In the genomic region with DNA sequence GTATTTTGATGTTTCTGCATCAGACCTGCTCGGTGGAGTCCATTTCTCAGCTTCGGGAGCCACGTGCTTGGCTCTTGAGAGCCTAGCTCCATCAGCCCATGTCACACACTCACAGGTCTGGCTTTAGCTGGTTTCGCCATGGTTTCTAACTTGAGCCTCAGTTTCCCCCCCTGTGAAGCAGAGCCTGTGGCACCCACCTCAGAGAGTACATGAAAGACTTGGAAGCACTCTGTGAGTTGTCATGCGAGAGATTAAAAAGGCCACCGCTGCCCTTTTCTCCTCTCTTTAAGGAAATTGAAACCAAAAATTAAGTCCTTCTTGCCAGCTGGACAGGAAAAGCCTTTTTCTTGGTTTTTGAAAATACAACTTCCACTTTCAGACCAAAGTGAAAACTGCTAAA, we compare ENCODE assay signal across 9 cellular contexts. TPM values are rescaled to one million over a fixed set of nuclear protein-coding genes. Genes with fewer than 3 reads are reported as not detected.
A peak's percentile ranks its signal among the peaks of the same experiment; 100 is the strongest.
DNase-seq lines count a peak whose midpoint lies in the region; ATAC-seq, FAIRE-seq and TF ChIP-seq lines count a peak whose summit lies in the region.
"Had no signal": no experiment of that assay in that cellular context is flagged by ENCODE, and none has a peak within 500 bp of the region (broad histone marks: within the 10 kb centered on the region; RNA-seq: fewer than 3 reads in every experiment).

No MANE protein-coding gene starts in this region.

- TF ChIP-seq POLR2A in endothelial cell of umbilical vein (IDR thresholded peaks at IDR 0.05; ENCODE audit: low read depth, low read length): no peak

- intact Hi-C loops in endothelial cell of umbilical vein (cut with micrococcal nuclease): no loop called here

- no TSS peak for BruUV-seq in endothelial cell of umbilical vein (replicated peaks; lab: Mats Ljungman, UMichigan)

- POLR2A ChIA-PET in endothelial cell of umbilical vein (lab: Charles Lee): no interaction called here

- peaks cover 7% of the 10 kb centered on the region for H4K20me1 ChIP-seq in endothelial cell of umbilical vein (replicated peaks; ENCODE audit: control insufficient read depth, extremely low read depth, insufficient read depth, low read length)

- peaks cover 94% of the 10 kb centered on the region for H3K4me1 Mint-ChIP-seq in stimulated activated memory B cell treated with anti-CD40 and anti-IgM and Interleukin-4, amounts not matched to agents 10 μg/mL and 1 μg/mL and 100 μg/mL, for 72 hours

- peak; percentile 44 for FAIRE-seq in endothelial cell of umbilical vein (lab: Jason Lieb, UNC)
- FAIRE-seq: colon had no signal

- H3K27ac Mint-ChIP-seq in stimulated activated memory B cell treated with anti-CD40 and anti-IgM and Interleukin-4, amounts not matched to agents 10 μg/mL and 1 μg/mL and 100 μg/mL, for 72 hours: peak overlapping the region; percentile 61

- H3K27ac ChIP-seq in endothelial cell of umbilical vein (ENCODE audit: insufficient read depth, low read depth, low read length): no peak overlapping the region

- H3K36me3 Mint-ChIP-seq in stimulated activated memory B cell treated with anti-CD40 and anti-IgM and Interleukin-4, amounts not matched to agents 10 μg/mL and 1 μg/mL and 100 μg/mL, for 72 hours: peaks cover 46% of the 10 kb centered on the region

- dilution Hi-C loops in endothelial cell of umbilical vein (cut with MboI; ENCODE audit: extremely low pct_ligation_motif_present, low sequenced_read_pairs): no loop called here

- TF ChIP-seq CTCF in endothelial cell of umbilical vein (IDR thresholded peaks at IDR 0.05; ENCODE audit: extremely low read depth in 1 of 2, insufficient read depth in 1 of 2, low read depth in 1 of 2, low read length in 2 of 2): no peak

- no peak overlapping the region for H3K9ac ChIP-seq in endothelial cell of umbilical vein (replicated peaks; ENCODE audit: extremely low read depth, insufficient read depth, low read length)

- H3K79me2 ChIP-seq in endothelial cell of umbilical vein (ENCODE audit: control insufficient read depth, insufficient read depth, low read length): peaks cover 97% of the 10 kb centered on the region

- CTCF ChIA-PET in endothelial cell of umbilical vein (lab: Charles Lee): interaction anchor here (1.3 to 2.8 kb wide), 3 partner anchors 8 to 23 kb away, joined by 3 to 17 read pairs (median 8); no protein-coding TSS in a partner anchor

- H3K4me3 ChIP-seq in endothelial cell of umbilical vein (replicated peaks in 1 of 3; ENCODE audit: insufficient read depth in 1 of 3, low read depth in 1 of 3, low read length in 3 of 3): peak overlapping the region in 1 of 3 experiments; percentile 15

- H3K36me3 ChIP-seq in endothelial cell of umbilical vein (ENCODE audit: control insufficient read depth in 2 of 2, extremely low read depth in 1 of 2, insufficient read depth in 2 of 2, low read length in 2 of 2): peaks cover 3 to 4% of the 10 kb centered on the region in 2 experiments

- H3K4me3 Mint-ChIP-seq in stimulated activated memory B cell treated with anti-CD40 and anti-IgM and Interleukin-4, amounts not matched to agents 10 μg/mL and 1 μg/mL and 100 μg/mL, for 72 hours: peak overlapping the region; percentile 51

- H3K27me3 Mint-ChIP-seq in stimulated activated memory B cell treated with anti-CD40 and anti-IgM and Interleukin-4, amounts not matched to agents 10 μg/mL and 1 μg/mL and 100 μg/mL, for 72 hours: no peaks in the 10 kb centered on the region

- no peaks in the 10 kb centered on the region for H3K27me3 ChIP-seq in endothelial cell of umbilical vein (ENCODE audit: control insufficient read depth in 2 of 2, insufficient read depth in 2 of 2, low read length in 2 of 2)

- H3K9me3 ChIP-seq in endothelial cell of umbilical vein (replicated peaks; ENCODE audit: control insufficient read depth, insufficient read depth, low read length): no peaks in the 10 kb centered on the region

- H3K9me3 Mint-ChIP-seq in stimulated activated memory B cell treated with anti-CD40 and anti-IgM and Interleukin-4, amounts not matched to agents 10 μg/mL and 1 μg/mL and 100 μg/mL, for 72 hours: no peaks in the 10 kb centered on the region

- DNase-seq in AG08395 (ENCODE audit: low spot score): peak; percentile 44
- DNase-seq in endothelial cell of umbilical vein (ENCODE audit: low read depth, low spot score): peak; percentile 39
- no peak for DNase-seq in stimulated activated CD4-positive, alpha-beta T cell treated with anti-CD3 and anti-CD28 coated beads, Interleukin-2, amount 100 ng/mL, for 48 hours
- no peak for DNase-seq in HuH-7 (ENCODE audit: low spot score)
- no peak for DNase-seq in activated gamma-delta T cell (lab: John Stamatoyannopoulos, UW)

- H3K9me1 ChIP-seq in endothelial cell of umbilical vein (replicated peaks; ENCODE audit: control insufficient read depth, extremely low read depth, insufficient read depth, low read length): no peaks in the 10 kb centered on the region

- H3K4me2 ChIP-seq in endothelial cell of umbilical vein (ENCODE audit: insufficient read depth, low read length): peak overlapping the region; percentile 58

- no peak overlapping the region for H2AFZ ChIP-seq in endothelial cell of umbilical vein (ENCODE audit: low read depth, low read length)

- peaks cover 21% of the 10 kb centered on the region for H3K4me1 ChIP-seq in endothelial cell of umbilical vein (ENCODE audit: control insufficient read depth, extremely low read depth, insufficient read depth, low read length)

- peak; percentile 50 for ATAC-seq in GM19351 (IDR thresholded peaks at IDR 0.05; ENCODE audit: unreplicated experiment)
- peak; percentile 47 for ATAC-seq in HG03571 (IDR thresholded peaks at IDR 0.05; ENCODE audit: unreplicated experiment)
- no peak for ATAC-seq in stimulated activated memory B cell treated with anti-CD40 and anti-IgM and Interleukin-4, amounts not matched to agents 10 μg/mL and 1 μg/mL and 100 μg/mL, for 72 hours

TF ChIP-seq in endothelial cell of umbilical vein, 7 proteins besides CTCF, POLR2A, EP300 and RAD21:
- TF ChIP-seq GATA2 (IDR thresholded peaks at IDR 0.05; ENCODE audit: insufficient read depth, insufficient read length, low read depth, low read length) (no peak), EZH2 (IDR thresholded peaks at IDR 0.05; ENCODE audit: borderline replicate concordance, low read depth, low read length, severe bottlenecking) (no peak), FOS (IDR thresholded peaks at IDR 0.05; ENCODE audit: borderline replicate concordance, insufficient read depth, low read length) (no peak), JUN (IDR thresholded peaks at IDR 0.05; ENCODE audit: borderline replicate concordance, insufficient read depth, insufficient read length, low read depth) (no peak), MYC (IDR thresholded peaks at IDR 0.05; ENCODE audit: low read depth, low read length) (no peak), POLR2AphosphoS5 (IDR thresholded peaks at IDR 0.05; ENCODE audit: insufficient read depth, low read depth, low read length) (no peak)
- TF ChIP-seq, protein P1, sequence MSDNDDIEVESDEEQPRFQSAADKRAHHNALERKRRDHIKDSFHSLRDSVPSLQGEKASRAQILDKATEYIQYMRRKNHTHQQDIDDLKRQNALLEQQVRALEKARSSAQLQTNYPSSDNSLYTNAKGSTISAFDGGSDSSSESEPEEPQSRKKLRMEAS (IDR thresholded peaks at IDR 0.05; ENCODE audit: insufficient read depth, insufficient read length): no peak
TF ChIP-seq in endothelial cell of umbilical vein: peak in this region for 0.

RNA-seq across cellular contexts. Expression of a gene that starts 8.8 kb away (rescaled TPM):
- total RNA-seq in endothelial cell of umbilical vein: 33.5 and 35.4 TPM in 2 replicates
- polyA plus RNA-seq in endothelial cell of umbilical vein: 9.7 and 10.2 TPM in 2 replicates
- polyA plus RNA-seq in endothelial cell of umbilical vein (2011; cell fraction: cytosol; rRNA removed): 6.0 and 6.7 TPM in 2 replicates
- polyA plus RNA-seq in endothelial cell of umbilical vein (2011; cell fraction: nucleus; rRNA removed): 67.8 and 80.5 TPM in 2 replicates
- polyA plus RNA-seq in endothelial cell of umbilical vein (2012): 14.8 and 15.8 TPM in 2 replicates
- 17.9 and 28.2 TPM in 2 replicates for polyA minus RNA-seq in endothelial cell of umbilical vein
- polyA minus RNA-seq in endothelial cell of umbilical vein (2011; cell fraction: cytosol; rRNA and poly(A)+ RNA removed): 21.2 TPM
- 36.3 and 48.9 TPM in 2 replicates for polyA minus RNA-seq in endothelial cell of umbilical vein (2011; cell fraction: nucleus; rRNA and poly(A)+ RNA removed)

Comparison
In these comparisons a context has a peak if more than half of its experiments do, and no peak if none do; other contexts are left out.
1. DNase-seq: peak in AG08395 (single experiment) and endothelial cell of umbilical vein (single experiment); none in stimulated activated CD4-positive, alpha-beta T cell treated with anti-CD3 and anti-CD28 coated beads, Interleukin-2, amount 100 ng/mL, for 48 hours (0 of 2), HuH-7 (single experiment) and activated gamma-delta T cell (single experiment).